In genomic region chr10:5640501-5640900, GRCh38 we compare ENCODE assay signal across 1 cellular context.
TF ChIP-seq lines count a peak whose summit lies in the region.

No MANE protein-coding gene starts in this region.

TF ChIP-seq in HepG2, 621 proteins besides CTCF, POLR2A, EP300 and RAD21:
- TF ChIP-seq KLF12 (CRISPR knock-in tag; IDR thresholded peaks at IDR 0.05; ENCODE audit: borderline replicate concordance) (no peak), SIX4 (CRISPR knock-in tag; IDR thresholded peaks at IDR 0.05) (no peak), ZNF253 (CRISPR knock-in tag; IDR thresholded peaks at IDR 0.05; ENCODE audit: borderline replicate concordance) (no peak), NR2F2 (IDR thresholded peaks at IDR 0.05; ENCODE audit: borderline replicate concordance, low read depth) (no peak), RBM22 (optimal IDR thresholded peaks at IDR 0.05; ENCODE audit: low read length) (no peak), GLI4 (CRISPR knock-in tag; IDR thresholded peaks at IDR 0.05; ENCODE audit: borderline replicate concordance) (no peak), PLSCR1 (CRISPR knock-in tag; IDR thresholded peaks at IDR 0.05; ENCODE audit: borderline replicate concordance) (no peak), ISX (CRISPR knock-in tag; conservative IDR thresholded peaks at IDR 0.05) (no peak), E2F5 (CRISPR knock-in tag; conservative IDR thresholded peaks at IDR 0.05) (no peak), BORCS8-MEF2B (CRISPR knock-in tag; IDR thresholded peaks at IDR 0.05) (no peak), ZNF720 (CRISPR knock-in tag; IDR thresholded peaks at IDR 0.05) (no peak), SAFB2 (CRISPR knock-in tag; IDR thresholded peaks at IDR 0.05; ENCODE audit: borderline replicate concordance, low read depth) (no peak), ZBTB26 (CRISPR knock-in tag; IDR thresholded peaks at IDR 0.05; ENCODE audit: borderline replicate concordance) (no peak), ZNF691 (CRISPR knock-in tag; IDR thresholded peaks at IDR 0.05; ENCODE audit: borderline replicate concordance, low read depth) (no peak), ATF6 (CRISPR knock-in tag; conservative IDR thresholded peaks at IDR 0.05) (no peak), HBP1 (CRISPR knock-in tag; IDR thresholded peaks at IDR 0.05; ENCODE audit: low read depth) (no peak), XRCC5 (optimal IDR thresholded peaks at IDR 0.05; ENCODE audit: low read length) (no peak), ZNF672 (CRISPR knock-in tag; IDR thresholded peaks at IDR 0.05) (no peak)
